Comparison of ENCODE assay signal across 1 cellular context in genomic region chr17:17198281-17198680, GRCh38.
TF ChIP-seq lines count a peak whose summit lies in the region.

No MANE protein-coding gene starts in this region.

TF ChIP-seq in A549, 52 proteins besides CTCF, POLR2A, EP300 and RAD21 (continued from another document):
- no peak for TF ChIP-seq USF2 (IDR thresholded peaks at IDR 0.05)
- TF ChIP-seq CEBPB (IDR thresholded peaks at IDR 0.05) = no peak
- TF ChIP-seq SREBF2 (IDR thresholded peaks at IDR 0.05) = no peak
TF ChIP-seq in A549: peak in this region for 0.
